1 cellular context compared by ENCODE assay signal in the genomic region with DNA sequence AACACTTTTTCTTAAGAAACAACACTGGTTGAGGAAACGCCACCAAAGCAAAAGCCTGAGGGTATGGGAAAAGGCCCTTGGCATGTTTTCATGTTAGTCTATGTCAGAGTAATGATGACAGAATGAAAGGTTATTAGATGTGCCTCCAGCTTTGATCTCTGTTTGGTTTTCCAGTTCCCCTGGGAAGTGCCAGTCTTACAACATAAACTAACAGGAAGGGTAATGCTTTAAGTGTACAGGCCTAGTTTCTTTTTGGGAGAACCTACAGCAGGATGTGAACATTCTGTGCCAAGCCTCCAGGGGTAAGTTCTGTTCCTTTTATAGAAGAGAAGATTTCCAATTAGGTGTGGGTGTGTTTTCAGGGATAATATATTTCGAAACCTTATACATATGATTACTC.
TF ChIP-seq lines count a peak whose summit lies in the region.

No MANE protein-coding gene starts in this region.

TF ChIP-seq in liver, 16 proteins besides CTCF, POLR2A, EP300 and RAD21 (continued from another document):
- TF ChIP-seq TAF1 (conservative IDR thresholded peaks at IDR 0.05) = peak; percentile 90
- TF ChIP-seq, protein P1, sequence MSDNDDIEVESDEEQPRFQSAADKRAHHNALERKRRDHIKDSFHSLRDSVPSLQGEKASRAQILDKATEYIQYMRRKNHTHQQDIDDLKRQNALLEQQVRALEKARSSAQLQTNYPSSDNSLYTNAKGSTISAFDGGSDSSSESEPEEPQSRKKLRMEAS (IDR thresholded peaks at IDR 0.05) = peak; percentile 99
- peak; percentile 38 to 73 for TF ChIP-seq GABPA (IDR thresholded peaks at IDR 0.05 in 1 of 2, conservative IDR thresholded peaks at IDR 0.05 in 1 of 2)
- TF ChIP-seq, protein P2, sequence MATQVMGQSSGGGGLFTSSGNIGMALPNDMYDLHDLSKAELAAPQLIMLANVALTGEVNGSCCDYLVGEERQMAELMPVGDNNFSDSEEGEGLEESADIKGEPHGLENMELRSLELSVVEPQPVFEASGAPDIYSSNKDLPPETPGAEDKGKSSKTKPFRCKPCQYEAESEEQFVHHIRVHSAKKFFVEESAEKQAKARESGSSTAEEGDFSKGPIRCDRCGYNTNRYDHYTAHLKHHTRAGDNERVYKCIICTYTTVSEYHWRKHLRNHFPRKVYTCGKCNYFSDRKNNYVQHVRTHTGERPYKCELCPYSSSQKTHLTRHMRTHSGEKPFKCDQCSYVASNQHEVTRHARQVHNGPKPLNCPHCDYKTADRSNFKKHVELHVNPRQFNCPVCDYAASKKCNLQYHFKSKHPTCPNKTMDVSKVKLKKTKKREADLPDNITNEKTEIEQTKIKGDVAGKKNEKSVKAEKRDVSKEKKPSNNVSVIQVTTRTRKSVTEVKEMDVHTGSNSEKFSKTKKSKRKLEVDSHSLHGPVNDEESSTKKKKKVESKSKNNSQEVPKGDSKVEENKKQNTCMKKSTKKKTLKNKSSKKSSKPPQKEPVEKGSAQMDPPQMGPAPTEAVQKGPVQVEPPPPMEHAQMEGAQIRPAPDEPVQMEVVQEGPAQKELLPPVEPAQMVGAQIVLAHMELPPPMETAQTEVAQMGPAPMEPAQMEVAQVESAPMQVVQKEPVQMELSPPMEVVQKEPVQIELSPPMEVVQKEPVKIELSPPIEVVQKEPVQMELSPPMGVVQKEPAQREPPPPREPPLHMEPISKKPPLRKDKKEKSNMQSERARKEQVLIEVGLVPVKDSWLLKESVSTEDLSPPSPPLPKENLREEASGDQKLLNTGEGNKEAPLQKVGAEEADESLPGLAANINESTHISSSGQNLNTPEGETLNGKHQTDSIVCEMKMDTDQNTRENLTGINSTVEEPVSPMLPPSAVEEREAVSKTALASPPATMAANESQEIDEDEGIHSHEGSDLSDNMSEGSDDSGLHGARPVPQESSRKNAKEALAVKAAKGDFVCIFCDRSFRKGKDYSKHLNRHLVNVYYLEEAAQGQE (IDR thresholded peaks at IDR 0.05) = peak; percentile 33
- TF ChIP-seq FOXA1 (IDR thresholded peaks at IDR 0.05) = no peak
